13 cellular contexts compared by ENCODE assay signal in the genomic region with DNA sequence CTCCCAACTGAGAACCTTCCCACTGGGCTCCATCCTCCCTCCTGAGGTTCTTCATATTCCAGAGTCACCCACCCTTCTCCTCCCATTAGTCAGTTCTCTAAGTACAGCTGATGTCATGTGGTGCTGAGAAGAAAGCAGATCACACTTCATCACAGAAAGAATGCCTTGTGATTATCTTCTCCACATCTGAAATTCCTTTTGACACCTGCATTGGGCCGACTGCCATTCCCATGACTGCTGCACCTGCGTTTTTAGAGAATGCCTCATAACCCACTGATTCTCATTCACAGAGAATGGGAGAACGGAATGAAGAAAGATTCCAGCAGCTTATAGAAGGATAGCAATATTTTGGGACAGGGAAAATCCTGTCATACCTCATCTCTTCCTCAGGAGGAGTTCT.
"Had no signal": no experiment of that assay in that cellular context is flagged by ENCODE, and none has a peak within 500 bp of the region (broad histone marks: within the 10 kb centered on the region; RNA-seq: fewer than 3 reads in every experiment).

No MANE protein-coding gene starts in this region.

- DNase-seq: activated B cell treated with CpG ODN at 0.5 μM for 24 hours; activated effector memory CD4-positive, alpha-beta T cell treated with anti-CD3 and anti-CD28 coated beads, Interleukin-2, amount 50 U/mL, for 16 hours; activated T-cell treated with anti-CD3 and anti-CD28 coated beads, Interleukin-2, amount 50 U/mL, for 4 hours; amygdala; foreskin melanocyte; heart left ventricle; left ventricle myocardium superior; right lobe of liver; stimulated activated CD4-positive, alpha-beta T cell treated with anti-CD3 and anti-CD28 coated beads, Interleukin-2, amount 100 ng/mL, for 24 hours; stimulated activated naive B cell treated with anti-CD40 and anti-IgM and Interleukin-4, amounts not matched to agents 10 μg/mL and 1 μg/mL and 100 μg/mL, for 72 hours; substantia nigra had no signal

- H3K27ac Mint-ChIP-seq: activated B cell treated with CpG ODN at 0.5 μM for 24 hours; activated naive CD4-positive, alpha-beta T cell treated with anti-CD3 and anti-CD28 coated beads, Interleukin-2, amount 50 U/mL, for 72 hours; stimulated activated naive B cell treated with anti-CD40 and anti-IgM and Interleukin-4, amounts not matched to agents 10 μg/mL and 1 μg/mL and 100 μg/mL, for 72 hours; type B pancreatic cell had no signal

- H3K9me3 ChIP-seq: heart left ventricle had no signal

- H3K9me3 Mint-ChIP-seq: activated B cell treated with CpG ODN at 0.5 μM for 24 hours; activated naive CD4-positive, alpha-beta T cell treated with anti-CD3 and anti-CD28 coated beads, Interleukin-2, amount 50 U/mL, for 72 hours; activated T-cell treated with anti-CD3 and anti-CD28 coated beads, Interleukin-2, amount 50 U/mL, for 4 hours; stimulated activated naive B cell treated with anti-CD40 and anti-IgM and Interleukin-4, amounts not matched to agents 10 μg/mL and 1 μg/mL and 100 μg/mL, for 72 hours; type B pancreatic cell had no signal

- H3K4me3 ChIP-seq: heart left ventricle, right lobe of liver had no signal

- H3K27me3 Mint-ChIP-seq: activated B cell treated with CpG ODN at 0.5 μM for 24 hours; stimulated activated naive B cell treated with anti-CD40 and anti-IgM and Interleukin-4, amounts not matched to agents 10 μg/mL and 1 μg/mL and 100 μg/mL, for 72 hours; type B pancreatic cell had no signal

- H3K36me3 Mint-ChIP-seq: activated naive CD4-positive, alpha-beta T cell treated with anti-CD3 and anti-CD28 coated beads, Interleukin-2, amount 50 U/mL, for 72 hours had no signal

- H3K4me1 ChIP-seq: right lobe of liver had no signal

- H3K27me3 ChIP-seq: heart left ventricle, right lobe of liver had no signal

- H3K4me1 Mint-ChIP-seq: activated B cell treated with CpG ODN at 0.5 μM for 24 hours; stimulated activated naive B cell treated with anti-CD40 and anti-IgM and Interleukin-4, amounts not matched to agents 10 μg/mL and 1 μg/mL and 100 μg/mL, for 72 hours had no signal

- H3K4me3 Mint-ChIP-seq: activated B cell treated with CpG ODN at 0.5 μM for 24 hours; activated T-cell treated with anti-CD3 and anti-CD28 coated beads, Interleukin-2, amount 50 U/mL, for 4 hours; stimulated activated naive B cell treated with anti-CD40 and anti-IgM and Interleukin-4, amounts not matched to agents 10 μg/mL and 1 μg/mL and 100 μg/mL, for 72 hours; type B pancreatic cell had no signal

- H3K27ac ChIP-seq: heart left ventricle, right lobe of liver had no signal
